16 cellular contexts compared by ENCODE assay signal in the genomic region with DNA sequence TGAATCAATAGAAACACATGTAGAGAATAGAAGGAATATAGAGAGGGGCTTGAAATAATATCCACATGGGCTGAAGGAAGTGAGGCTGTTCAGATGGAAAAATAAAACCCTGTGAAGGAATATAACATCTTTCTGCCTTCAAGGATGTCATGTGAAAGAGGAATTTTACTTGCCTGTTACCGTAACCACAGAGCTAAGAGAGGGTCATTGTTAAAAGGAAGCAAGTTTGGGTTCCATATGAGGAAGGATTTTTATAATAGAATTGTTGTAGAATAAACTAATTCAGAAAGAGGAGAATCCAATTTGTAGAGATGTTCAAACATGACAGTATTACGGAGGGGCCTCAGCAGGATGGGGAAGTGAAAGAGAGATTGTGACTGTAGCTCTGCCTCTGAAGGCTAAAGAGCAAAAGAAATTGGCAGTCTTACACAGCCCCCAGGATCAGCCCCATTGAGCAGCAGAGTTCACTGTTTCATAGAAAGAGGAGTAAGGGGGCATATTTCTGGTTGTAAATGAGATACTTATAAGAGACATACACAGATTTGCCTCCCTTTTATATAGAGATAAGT. TPM values are rescaled to one million over a fixed set of nuclear protein-coding genes. Genes with fewer than 3 reads are reported as not detected.
DNase-seq lines count a peak whose midpoint lies in the region; ATAC-seq lines count a peak whose summit lies in the region.
"Had no signal": no experiment of that assay in that cellular context is flagged by ENCODE, and none has a peak within 500 bp of the region (broad histone marks: within the 10 kb centered on the region; RNA-seq: fewer than 3 reads in every experiment).

No MANE protein-coding gene starts in this region.

- peaks cover 2 to 21% (median 4%) of the 10 kb centered on the region in 5 donors for H3K9me3 Mint-ChIP-seq in CD8-positive, alpha-beta memory T cell

- no peaks in the 10 kb centered on the region for H3K36me3 ChIP-seq in CD8-positive, alpha-beta memory T cell (ENCODE audit: insufficient read depth, low read length)
- H3K36me3 ChIP-seq: pancreas had no signal

- H3K27ac Mint-ChIP-seq in CD8-positive, alpha-beta memory T cell = peak overlapping the region in 1 of 8 donors; percentile 66
- H3K27ac Mint-ChIP-seq: activated naive CD8-positive, alpha-beta T cell treated with anti-CD3 and anti-CD28 coated beads for 36 hours had no signal

- no peaks in the 10 kb centered on the region for H3K27me3 ChIP-seq in CD8-positive, alpha-beta memory T cell (ENCODE audit: insufficient read depth, low read length, poor library complexity, severe bottlenecking)
- H3K27me3 ChIP-seq: pancreas had no signal

- peak; percentile 9 for DNase-seq in SIG-M5 treated with dmso at 0.1 percent for 504 hours (lab: John Stamatoyannopoulos, UW; ENCODE audit: unreplicated experiment)
- DNase-seq in SIG-M5 (lab: John Stamatoyannopoulos, UW) = no peak
- peak; percentile 64 for DNase-seq in NAMALWA (ENCODE audit: low spot score)
- no peak for DNase-seq in GM19238 (ENCODE audit: insufficient read length, low spot score)
- DNase-seq in NCI-H226 = no peak
- DNase-seq in CD8-positive, alpha-beta memory T cell = no peak
- DNase-seq: activated CD4-positive, alpha-beta T cell treated with anti-CD3 and anti-CD28 coated beads for 1 hour; activated naive CD8-positive, alpha-beta T cell treated with anti-CD3 and anti-CD28 coated beads for 36 hours; NCI-H1105 treated with DMSO at 0.1 percent for 48 hours; pancreas; PC-3; small intestine had no signal

- no peak overlapping the region for H3K4me3 Mint-ChIP-seq in CD8-positive, alpha-beta memory T cell
- H3K4me3 Mint-ChIP-seq: activated naive CD8-positive, alpha-beta T cell treated with anti-CD3 and anti-CD28 coated beads for 36 hours; central memory CD8-positive, alpha-beta T cell had no signal

- ATAC-seq in HG02938 (IDR thresholded peaks at IDR 0.05; ENCODE audit: unreplicated experiment) (peak; percentile 91), HG02763 (IDR thresholded peaks at IDR 0.05; ENCODE audit: unreplicated experiment) (no peak)
- ATAC-seq: pancreas, PC-3 had no signal

- POLR2A ChIA-PET in CD8-positive, alpha-beta memory T cell (lab: Charles Lee) = no interaction called here

- no peaks in the 10 kb centered on the region for H3K36me3 Mint-ChIP-seq in CD8-positive, alpha-beta memory T cell
- H3K36me3 Mint-ChIP-seq: activated naive CD8-positive, alpha-beta T cell treated with anti-CD3 and anti-CD28 coated beads for 36 hours had no signal

- H3K27ac ChIP-seq in CD8-positive, alpha-beta memory T cell (ENCODE audit: low read depth, low read length) = no peak overlapping the region
- H3K27ac ChIP-seq: pancreas had no signal

- no peaks in the 10 kb centered on the region for H3K4me1 ChIP-seq in CD8-positive, alpha-beta memory T cell (ENCODE audit: insufficient read depth, low read length)

- no peak overlapping the region for H3K4me3 ChIP-seq in CD8-positive, alpha-beta memory T cell (ENCODE audit: low read length)
- H3K4me3 ChIP-seq: pancreas had no signal

- CTCF ChIA-PET in CD8-positive, alpha-beta memory T cell (lab: Charles Lee) = no interaction called here

- no peaks in the 10 kb centered on the region for H3K4me1 Mint-ChIP-seq in CD8-positive, alpha-beta memory T cell
- H3K4me1 Mint-ChIP-seq: activated naive CD8-positive, alpha-beta T cell treated with anti-CD3 and anti-CD28 coated beads for 36 hours; central memory CD8-positive, alpha-beta T cell had no signal

- no peaks in the 10 kb centered on the region for H3K9me3 ChIP-seq in CD8-positive, alpha-beta memory T cell (ENCODE audit: low read length)
- H3K9me3 ChIP-seq: pancreas had no signal

- no peaks in the 10 kb centered on the region for H3K27me3 Mint-ChIP-seq in CD8-positive, alpha-beta memory T cell
- H3K27me3 Mint-ChIP-seq: activated naive CD8-positive, alpha-beta T cell treated with anti-CD3 and anti-CD28 coated beads for 36 hours; central memory CD8-positive, alpha-beta T cell had no signal

RNA-seq across cellular contexts. Expression of a gene that starts 41.8 kb away (rescaled TPM):
- not detected for total RNA-seq in CD8-positive, alpha-beta memory T cell
- not detected for polyA plus RNA-seq in CD8-positive, alpha-beta memory T cell
- total RNA-seq: activated naive CD8-positive, alpha-beta T cell treated with anti-CD3 and anti-CD28 coated beads for 36 hours; mononuclear cell had no signal

Comparison
In these comparisons a context has a peak if more than half of its experiments do, and no peak if none do; other contexts are left out.
1. DNase-seq: peak in SIG-M5 treated with dmso at 0.1 percent for 504 hours (single experiment) and NAMALWA (single experiment); none in SIG-M5 (single experiment), GM19238 (single experiment), NCI-H226 (single experiment) and CD8-positive, alpha-beta memory T cell (0 of 5).